In genomic region chr17:35022536-35023063, GRCh38 we compare ENCODE assay signal across 9 cellular contexts. TPM values are rescaled to one million over a fixed set of nuclear protein-coding genes. Genes with fewer than 3 reads are reported as not detected.
DNase-seq lines count a peak whose midpoint lies in the region; ATAC-seq and TF ChIP-seq lines count a peak whose summit lies in the region.
"Had no signal": no experiment of that assay in that cellular context is flagged by ENCODE, and none has a peak within 500 bp of the region (broad histone marks: within the 10 kb centered on the region; RNA-seq: fewer than 3 reads in every experiment).

No MANE protein-coding gene starts in this region.

- CTCF ChIA-PET in activated CD4-positive, alpha-beta T cell treated with anti-CD3 and anti-CD28 coated beads, Interleukin-2, amount 10 ng/mL, durations not matched to agents 7 days and 5 days (lab: Charles Lee) = interaction anchor here (0.7 to 2.8 kb wide), 17 partner anchors 10 to 119 kb away, joined by 3 to 15 read pairs (median 4); partner anchors contain the start of genes FNDC8, RAD51D and RFFL

- no peaks in the 10 kb centered on the region for H3K9me3 ChIP-seq in MG63
- no peaks in the 10 kb centered on the region for H3K9me3 ChIP-seq in lower lobe of right lung

- intact Hi-C loops in lower lobe of right lung (cut with DNase I) = no loop called here

- H3K9me3 Mint-ChIP-seq in activated CD4-positive, alpha-beta T cell treated with anti-CD3 and anti-CD28 coated beads, Interleukin-2, amount 10 ng/mL, durations not matched to agents 7 days and 5 days = no peaks in the 10 kb centered on the region

- H3K36me3 ChIP-seq in MG63 = peaks cover 7% of the 10 kb centered on the region
- peaks cover 31% of the 10 kb centered on the region for H3K36me3 ChIP-seq in lower lobe of right lung

- peak overlapping the region; percentile 62 for H3K4me3 Mint-ChIP-seq in activated CD4-positive, alpha-beta T cell treated with anti-CD3 and anti-CD28 coated beads, Interleukin-2, amount 10 ng/mL, durations not matched to agents 7 days and 5 days

- peaks cover 57% of the 10 kb centered on the region for H3K36me3 Mint-ChIP-seq in activated CD4-positive, alpha-beta T cell treated with anti-CD3 and anti-CD28 coated beads, Interleukin-2, amount 10 ng/mL, durations not matched to agents 7 days and 5 days (ENCODE audit: low read depth)

- peak overlapping the region; percentile 99 for H3K27ac ChIP-seq in cingulate gyrus (ENCODE audit: low read depth, low read length)
- peak overlapping the region; percentile 78 for H3K27ac ChIP-seq in lower lobe of right lung
- H3K27ac ChIP-seq: SK-N-MC had no signal

- H3K4me1 ChIP-seq in lower lobe of right lung = peaks cover 18% of the 10 kb centered on the region

- H3K4me3 ChIP-seq in MG63 = no peak overlapping the region
- H3K4me3 ChIP-seq in lower lobe of right lung = no peak overlapping the region
- H3K4me3 ChIP-seq: SK-N-MC had no signal

- H3K4me1 Mint-ChIP-seq in activated CD4-positive, alpha-beta T cell treated with anti-CD3 and anti-CD28 coated beads, Interleukin-2, amount 10 ng/mL, durations not matched to agents 7 days and 5 days = peaks cover 51% of the 10 kb centered on the region

- H3K27me3 ChIP-seq in MG63 = no peaks in the 10 kb centered on the region
- no peaks in the 10 kb centered on the region for H3K27me3 ChIP-seq in lower lobe of right lung (ENCODE audit: low read depth)

- peak; percentile 11 for TF ChIP-seq CTCF in lower lobe of right lung (IDR thresholded peaks at IDR 0.05)

- peak overlapping the region; percentile 96 for H3K27ac Mint-ChIP-seq in activated CD4-positive, alpha-beta T cell treated with anti-CD3 and anti-CD28 coated beads, Interleukin-2, amount 10 ng/mL, durations not matched to agents 7 days and 5 days

- POLR2A ChIA-PET in activated CD4-positive, alpha-beta T cell treated with anti-CD3 and anti-CD28 coated beads, Interleukin-2, amount 10 ng/mL, durations not matched to agents 7 days and 5 days (lab: Charles Lee) = interaction anchor here (0.5 to 1.3 kb wide), 3 partner anchors 13 to 67 kb away, joined by 4 to 7 read pairs (median 4); no protein-coding TSS in a partner anchor

- ATAC-seq in lower lobe of right lung (peak; percentile 96), HG03159 (IDR thresholded peaks at IDR 0.05; ENCODE audit: unreplicated experiment) (no peak), GM19328 (IDR thresholded peaks at IDR 0.05; ENCODE audit: unreplicated experiment) (no peak)

- H3K27me3 Mint-ChIP-seq in activated CD4-positive, alpha-beta T cell treated with anti-CD3 and anti-CD28 coated beads, Interleukin-2, amount 10 ng/mL, durations not matched to agents 7 days and 5 days = no peaks in the 10 kb centered on the region

- peak; percentile 43 for DNase-seq in GF-D8 (lab: John Stamatoyannopoulos, UW)
- DNase-seq in MG63 = peak; percentile 94
- peak; percentile 81 for DNase-seq in activated CD4-positive, alpha-beta T cell treated with anti-CD3 and anti-CD28 coated beads, Interleukin-2, amount 10 ng/mL, durations not matched to agents 7 days and 5 days
- peak; percentile 87 for DNase-seq in lower lobe of right lung
- DNase-seq in stimulated activated CD4-positive, alpha-beta T cell treated with anti-CD3 and anti-CD28 coated beads, TNF-alpha, amount 100 ng/mL, for 4 hours (ENCODE audit: low read depth in 3 of 3) = peak; percentile 46 to 58 (median 47)

RNA-seq across cellular contexts. Expression of gene RFFL, which starts 40.9 kb away (rescaled TPM):
- total RNA-seq in MG63 (2014; rRNA removed; shearing (Covaris generic); ENCODE audit: low replicate concordance) = 10.5 and 18.0 TPM in 2 replicates
- total RNA-seq in activated CD4-positive, alpha-beta T cell treated with anti-CD3 and anti-CD28 coated beads, Interleukin-2, amount 10 ng/mL, durations not matched to agents 7 days and 5 days = 10 to 100 TPM; 36.0 to 40.1 TPM
- 27.6 TPM for total RNA-seq in lower lobe of right lung

RNA-seq across cellular contexts. Expression of gene LIG3, which starts 42.3 kb away (rescaled TPM):
- 16.3 and 45.6 TPM in 2 replicates for total RNA-seq in MG63 (2014; rRNA removed; shearing (Covaris generic); ENCODE audit: low replicate concordance)
- 10 to 100 TPM; 42.8 to 46.1 TPM for total RNA-seq in activated CD4-positive, alpha-beta T cell treated with anti-CD3 and anti-CD28 coated beads, Interleukin-2, amount 10 ng/mL, durations not matched to agents 7 days and 5 days
- total RNA-seq in lower lobe of right lung = 26.6 TPM

Comparison
In these comparisons a context has a peak if more than half of its experiments do, and no peak if none do; other contexts are left out.
1. DNase-seq: peak in every context shown above with its lines; median percentile 94 in MG63; 87 in lower lobe of right lung; 81 in activated CD4-positive, alpha-beta T cell treated with anti-CD3 and anti-CD28 coated beads, Interleukin-2, amount 10 ng/mL, durations not matched to agents 7 days and 5 days; 47 in stimulated activated CD4-positive, alpha-beta T cell treated with anti-CD3 and anti-CD28 coated beads, TNF-alpha, amount 100 ng/mL, for 4 hours; 43 in GF-D8.
2. ATAC-seq: peak in lower lobe of right lung (2 of 2); none in HG03159 (single experiment) and GM19328 (single experiment).